23 cellular contexts compared by ENCODE assay signal in genomic region chr3:150755902-150756301, GRCh38. TPM values are rescaled to one million over a fixed set of nuclear protein-coding genes. Genes with fewer than 3 reads are reported as not detected.
DNase-seq lines count a peak whose midpoint lies in the region; ATAC-seq, FAIRE-seq and TF ChIP-seq lines count a peak whose summit lies in the region.
"Had no signal": no experiment of that assay in that cellular context is flagged by ENCODE, and none has a peak within 500 bp of the region (broad histone marks: within the 10 kb centered on the region; RNA-seq: fewer than 3 reads in every experiment).

No MANE protein-coding gene starts in this region.

- H3K79me2 ChIP-seq in keratinocyte (ENCODE audit: control insufficient read depth, insufficient read depth, low read length), result peaks cover 94% of the 10 kb centered on the region

- no peak overlapping the region for H3K27ac Mint-ChIP-seq in stimulated activated naive CD8-positive, alpha-beta T cell treated with anti-CD3 and anti-CD28 coated beads, Interleukin-15, Interleukin-2, amounts not matched to agents 100 ng/mL and 50 ng/mL, for 24 hours
- H3K27ac Mint-ChIP-seq in activated T-helper 17 cell treated with anti-CD3 and anti-CD28 coated beads, Interleukin-2, amount 50 U/mL, for 72 hours, result peak overlapping the region; percentile 36
- H3K27ac Mint-ChIP-seq: H9, memory B cell, nephron had no signal

- no peaks in the 10 kb centered on the region for H3K27me3 Mint-ChIP-seq in stimulated activated naive CD8-positive, alpha-beta T cell treated with anti-CD3 and anti-CD28 coated beads, Interleukin-15, Interleukin-2, amounts not matched to agents 100 ng/mL and 50 ng/mL, for 24 hours
- no peaks in the 10 kb centered on the region for H3K27me3 Mint-ChIP-seq in activated T-helper 17 cell treated with anti-CD3 and anti-CD28 coated beads, Interleukin-2, amount 50 U/mL, for 72 hours
- H3K27me3 Mint-ChIP-seq: memory B cell had no signal

- TF ChIP-seq CTCF in keratinocyte (optimal IDR thresholded peaks at IDR 0.05 in 1 of 3, IDR thresholded peaks at IDR 0.05 in 1 of 3, conservative IDR thresholded peaks at IDR 0.05 in 1 of 3; ENCODE audit: extremely low read depth in 1 of 3, insufficient read depth in 2 of 3, low read length in 3 of 3), result no peak
- TF ChIP-seq CTCF in suprapubic skin (IDR thresholded peaks at IDR 0.05), result no peak

- 88% methylated on average over 3 of the region's 3 CpGs for WGBS in suprapubic skin

- H3K9me3 Mint-ChIP-seq in stimulated activated naive CD8-positive, alpha-beta T cell treated with anti-CD3 and anti-CD28 coated beads, Interleukin-15, Interleukin-2, amounts not matched to agents 100 ng/mL and 50 ng/mL, for 24 hours, result no peaks in the 10 kb centered on the region
- H3K9me3 Mint-ChIP-seq in activated T-helper 17 cell treated with anti-CD3 and anti-CD28 coated beads, Interleukin-2, amount 50 U/mL, for 72 hours, result no peaks in the 10 kb centered on the region
- H3K9me3 Mint-ChIP-seq: H9, immature natural killer cell, memory B cell, nephron had no signal

- H3K4me1 ChIP-seq in keratinocyte (ENCODE audit: control insufficient read depth, extremely low read depth, insufficient read depth, low read length) (peaks cover 42% of the 10 kb centered on the region), suprapubic skin (peaks cover 63% of the 10 kb centered on the region)

- H4K20me1 ChIP-seq in keratinocyte (ENCODE audit: control insufficient read depth, extremely low read depth, insufficient read depth, low read length), result peaks cover 5% of the 10 kb centered on the region

- no peak for ATAC-seq in stimulated activated naive CD8-positive, alpha-beta T cell treated with anti-CD3 and anti-CD28 coated beads, Interleukin-15, Interleukin-2, amounts not matched to agents 100 U/mL and 50 U/mL, for 24 hours
- ATAC-seq in activated T-helper 17 cell treated with anti-CD3 and anti-CD28 coated beads, Interleukin-2, amount 50 U/mL, for 72 hours (replicated peaks), result no peak
- ATAC-seq in GM18511 (IDR thresholded peaks at IDR 0.05; ENCODE audit: unreplicated experiment), result no peak

- H3K27ac ChIP-seq in keratinocyte (ENCODE audit: control insufficient read depth, insufficient read depth, low read length) (peak overlapping the region; percentile 10), suprapubic skin (no peak overlapping the region)

- peaks cover 92% of the 10 kb centered on the region for H3K36me3 Mint-ChIP-seq in stimulated activated naive CD8-positive, alpha-beta T cell treated with anti-CD3 and anti-CD28 coated beads, Interleukin-15, Interleukin-2, amounts not matched to agents 100 ng/mL and 50 ng/mL, for 24 hours (ENCODE audit: low read depth)
- peaks cover 98% of the 10 kb centered on the region for H3K36me3 Mint-ChIP-seq in activated T-helper 17 cell treated with anti-CD3 and anti-CD28 coated beads, Interleukin-2, amount 50 U/mL, for 72 hours (ENCODE audit: low read depth)

- no peak for TF ChIP-seq POLR2A in suprapubic skin (IDR thresholded peaks at IDR 0.05)

- peaks cover 7 to 28% of the 10 kb centered on the region in 2 experiments for H3K36me3 ChIP-seq in keratinocyte (ENCODE audit: control insufficient read depth in 2 of 2, extremely low read depth in 1 of 2, insufficient read depth in 2 of 2, low read length in 2 of 2)
- H3K36me3 ChIP-seq in suprapubic skin, result peaks cover 3% of the 10 kb centered on the region

- H3K27me3 ChIP-seq in keratinocyte (ENCODE audit: control insufficient read depth, extremely low read depth, insufficient read depth, low read length) (no peaks in the 10 kb centered on the region), suprapubic skin (no peaks in the 10 kb centered on the region)

- no peak overlapping the region for H3K4me2 ChIP-seq in keratinocyte (ENCODE audit: control insufficient read depth, extremely low read depth, insufficient read depth, low read depth, low read length)

- H3K9me1 ChIP-seq in keratinocyte (ENCODE audit: control insufficient read depth, extremely low read depth, insufficient read depth, low read length), result peaks cover 3% of the 10 kb centered on the region

- no peak for DNase-seq in stimulated activated naive CD8-positive, alpha-beta T cell treated with anti-CD3 and anti-CD28 coated beads, Interleukin-15, Interleukin-2, amounts not matched to agents 100 U/mL and 50 U/mL, for 24 hours
- no peak for DNase-seq in keratinocyte (ENCODE audit: low read depth, low spot score)
- no peak for DNase-seq in DMS53 (lab: John Stamatoyannopoulos, UW)
- no peak for DNase-seq in foreskin melanocyte
- no peak for DNase-seq in suprapubic skin (ENCODE audit: low spot score in 2 of 2)
- DNase-seq: activated T-cell treated with anti-CD3 and anti-CD28 coated beads for 4 hours; GF-D8; H9; immature natural killer cell; Kasumi-1; NCI-H1694; SHP77 treated with DMSO at 0.1 percent for 48 hours; stimulated activated CD4-positive, alpha-beta T cell treated with anti-CD3 and anti-CD28 coated beads, Interleukin-15, amount 100 ng/mL, for 24 hours had no signal

- H3K4me1 Mint-ChIP-seq in stimulated activated naive CD8-positive, alpha-beta T cell treated with anti-CD3 and anti-CD28 coated beads, Interleukin-15, Interleukin-2, amounts not matched to agents 100 ng/mL and 50 ng/mL, for 24 hours (ENCODE audit: low read depth), result peaks cover 91% of the 10 kb centered on the region
- peaks cover 59% of the 10 kb centered on the region for H3K4me1 Mint-ChIP-seq in activated T-helper 17 cell treated with anti-CD3 and anti-CD28 coated beads, Interleukin-2, amount 50 U/mL, for 72 hours

- no peak for FAIRE-seq in keratinocyte (lab: Jason Lieb, UNC)
- FAIRE-seq: D721Med had no signal

- dilution Hi-C loops in keratinocyte (cut with MboI; ENCODE audit: extremely low pct_ligation_motif_present, low sequenced_read_pairs), result no loop called here

- H3K9me3 ChIP-seq in keratinocyte (ENCODE audit: control insufficient read depth, low read depth, low read length) (no peaks in the 10 kb centered on the region), suprapubic skin (no peaks in the 10 kb centered on the region)

- TF ChIP-seq EP300 in suprapubic skin (IDR thresholded peaks at IDR 0.05), result no peak

- no peak overlapping the region for H2AFZ ChIP-seq in keratinocyte (ENCODE audit: control insufficient read depth, low read length)

- H3K4me3 ChIP-seq in keratinocyte (ENCODE audit: control insufficient read depth in 2 of 3, extremely low read depth in 1 of 3, insufficient read depth in 2 of 3, low read depth in 1 of 3, low read length in 3 of 3), result no peak overlapping the region
- H3K4me3 ChIP-seq in suprapubic skin, result no peak overlapping the region

- peak overlapping the region; percentile 5 for H3K4me3 Mint-ChIP-seq in stimulated activated naive CD8-positive, alpha-beta T cell treated with anti-CD3 and anti-CD28 coated beads, Interleukin-15, Interleukin-2, amounts not matched to agents 100 ng/mL and 50 ng/mL, for 24 hours
- peak overlapping the region; percentile 98 for H3K4me3 Mint-ChIP-seq in activated T-helper 17 cell treated with anti-CD3 and anti-CD28 coated beads, Interleukin-2, amount 50 U/mL, for 72 hours
- H3K4me3 Mint-ChIP-seq: H9; immature natural killer cell; memory B cell; nephron; T-helper 2 cell treated with Interferon-gamma antibody and Interleukin-4, amounts not matched to agents 5 μg/mL and 100 μg/mL, for 36 hours had no signal

- no peak overlapping the region for H3K9ac ChIP-seq in keratinocyte (ENCODE audit: control insufficient read depth, extremely low read depth, insufficient read depth, low read length)

RNA-seq across cellular contexts. Expression of gene SIAH2, which starts 7.1 kb away (rescaled TPM):
- total RNA-seq in activated T-helper 17 cell treated with anti-CD3 and anti-CD28 coated beads, Interleukin-2, amount 50 U/mL, for 72 hours, result 10 to 100 TPM; 42.8 to 92.4 TPM
- polyA plus RNA-seq in keratinocyte, result 32.5 to 65.7 TPM (median 44.8 TPM) in 3 replicates
- 12.0 TPM for polyA plus RNA-seq in keratinocyte (2011; ENCODE audit: low read depth)
- polyA plus RNA-seq in keratinocyte (2011; cell fraction: cytosol; rRNA removed), result 51.5 and 97.0 TPM in 2 replicates
- polyA plus RNA-seq in keratinocyte (2011; cell fraction: nucleus; rRNA removed), result 42.4 and 77.3 TPM in 2 replicates
- polyA plus RNA-seq in keratinocyte (2012; ENCODE audit: low replicate concordance), result 24.0 and 37.9 TPM in 2 replicates
- polyA minus RNA-seq in keratinocyte, result 80.2 to 214 TPM (median 148 TPM) in 3 replicates
- 47.4 TPM for polyA minus RNA-seq in keratinocyte (2011; cell fraction: cytosol; rRNA and poly(A)+ RNA removed)
- polyA minus RNA-seq in keratinocyte (2011; cell fraction: nucleus; rRNA and poly(A)+ RNA removed), result 24.1 and 25.4 TPM in 2 replicates
- total RNA-seq in suprapubic skin, result 10 to 100 TPM; 49.5 to 95.7 (median 81.3) TPM

RNA-seq across cellular contexts. Expression of gene ERICH6, which starts 52.2 kb away (rescaled TPM):
- total RNA-seq in activated T-helper 17 cell treated with anti-CD3 and anti-CD28 coated beads, Interleukin-2, amount 50 U/mL, for 72 hours, result under 1 TPM in 1 of 2 donors, not detected in 1; 0.21 TPM
- 0.03 TPM in 2 of 3 replicates, not detected in the other for polyA plus RNA-seq in keratinocyte
- polyA plus RNA-seq in keratinocyte (2011; ENCODE audit: low read depth), result not detected
- polyA plus RNA-seq in keratinocyte (2011; cell fraction: cytosol; rRNA removed), result not detected in 2 replicates
- polyA plus RNA-seq in keratinocyte (2011; cell fraction: nucleus; rRNA removed), result 0.06 TPM in 1 of 2 replicates, not detected in the other
- not detected in 2 replicates for polyA plus RNA-seq in keratinocyte (2012; ENCODE audit: low replicate concordance)
- polyA minus RNA-seq in keratinocyte, result not detected in 3 replicates
- polyA minus RNA-seq in keratinocyte (2011; cell fraction: cytosol; rRNA and poly(A)+ RNA removed), result not detected
- not detected in 2 replicates for polyA minus RNA-seq in keratinocyte (2011; cell fraction: nucleus; rRNA and poly(A)+ RNA removed)
- under 1 TPM in 1 of 4 donors, not detected in 3; 0.68 TPM for total RNA-seq in suprapubic skin
- total RNA-seq: glomerular endothelial cell, H9, NCI-H460, subcutaneous adipose tissue had no signal
